8 cellular contexts compared by ENCODE assay signal in the genomic region with DNA sequence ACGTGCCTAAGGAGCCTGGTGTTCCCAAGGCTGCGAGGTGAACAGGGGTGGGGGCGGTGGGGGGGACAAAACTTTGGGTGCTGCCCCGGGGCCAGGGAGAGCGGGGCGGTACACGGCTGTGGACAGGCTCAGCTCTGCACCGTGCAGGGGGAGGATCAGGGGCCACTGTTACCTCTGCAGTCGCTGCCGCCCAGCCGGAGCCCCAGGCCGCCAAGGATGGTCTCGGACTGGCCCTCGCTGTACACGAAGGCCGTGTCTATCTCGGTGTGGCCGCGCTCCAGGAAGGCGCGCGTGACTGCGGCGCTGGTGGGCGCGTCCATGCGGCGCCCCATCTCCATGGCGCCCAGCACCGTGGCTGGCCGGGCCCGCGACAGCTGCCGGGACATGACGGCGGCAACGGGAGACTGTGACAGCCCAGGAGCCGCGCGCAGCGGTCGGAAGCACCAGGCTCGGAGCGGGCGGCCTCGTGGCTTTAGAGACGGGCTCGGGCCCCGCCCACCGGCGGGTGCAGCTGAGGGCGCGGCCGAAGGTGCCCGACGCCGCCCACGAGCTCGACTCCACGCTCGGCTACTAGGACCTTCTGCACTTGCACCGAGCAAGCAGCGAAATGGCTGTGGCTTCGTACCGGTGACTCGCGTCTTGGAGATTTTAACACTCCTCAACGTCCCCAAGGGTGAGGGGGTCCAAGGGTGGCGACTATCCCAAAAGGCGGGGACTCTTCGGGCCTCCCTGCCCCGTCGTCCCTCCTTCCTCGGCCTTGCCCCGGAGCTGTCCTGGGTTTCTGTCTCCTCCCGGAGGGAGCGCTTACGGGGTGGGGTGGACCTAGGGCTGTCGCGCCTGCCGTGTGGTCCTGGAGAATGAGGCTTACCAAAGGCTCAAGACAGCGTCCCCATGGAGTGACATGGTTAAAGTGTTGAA. TPM values are rescaled to one million over a fixed set of nuclear protein-coding genes. Genes with fewer than 3 reads are reported as not detected.
DNase-seq lines count a peak whose midpoint lies in the region; ATAC-seq and TF ChIP-seq lines count a peak whose summit lies in the region.
"Not testable (repeated sequence)": the region's sequence is repeated elsewhere in the genome, so short reads cannot be mapped to it uniquely, and the experiment has no call there.

A gene (minus strand): TSS at position 447 of the 918 bp plus-strand sequence. CDS start 61 bp downstream, at position 386.

- TF ChIP-seq POLR2A in IMR-90 (IDR thresholded peaks at IDR 0.05; ENCODE audit: low read depth, low read length): not testable (repeated sequence)

- not testable (repeated sequence) for H3K79me1 ChIP-seq in IMR-90 (ENCODE audit: low read depth in 1 of 2, low read length in 2 of 2); trophoblast cell (ENCODE audit: low read length)

- peak within 1 kb of the TSS; percentile 65 for H2AK9ac ChIP-seq in IMR-90 (replicated peaks; ENCODE audit: low read depth, low read length, poor library complexity)

- not testable (repeated sequence) for H3K4ac ChIP-seq in IMR-90 (ENCODE audit: low read depth, low read length); trophoblast cell (ENCODE audit: low read depth, low read length)

- H3K4me3 ChIP-seq in BE2C (ENCODE audit: low read depth, low read length) (peak within 1 kb of the TSS; percentile 48), IMR-90 (ENCODE audit: insufficient read depth, low read depth, low read length) (peak within 1 kb of the TSS; percentile 19; the same call in 1 of the 2 replicates), endodermal cell (ENCODE audit: low read length) (peak within 1 kb of the TSS; percentile 62), trophoblast cell (ENCODE audit: low read depth, low read length) (peak within 1 kb of the TSS; percentile 41)

- not testable (repeated sequence) for H3K79me2 ChIP-seq in trophoblast cell (ENCODE audit: control insufficient read depth, insufficient read depth, low read length, poor library complexity)

- not testable (repeated sequence) for H4K91ac ChIP-seq in IMR-90 (ENCODE audit: insufficient read depth, low read depth, low read length); trophoblast cell (ENCODE audit: low read depth, low read length)

- H2BK120ac ChIP-seq in IMR-90 (ENCODE audit: low read depth, low read length); trophoblast cell (ENCODE audit: insufficient read depth, low read length, poor library complexity): not testable (repeated sequence)

- not testable (repeated sequence) for H4K5ac ChIP-seq in IMR-90 (ENCODE audit: low read depth, low read length)

- H3K4me1 Mint-ChIP-seq in activated B cell treated with CpG ODN at 0.5 μM for 24 hours; activated naive CD4-positive, alpha-beta T cell treated with anti-CD3 and anti-CD28 coated beads, Interleukin-2, amount 50 U/mL, for 24 hours; endodermal cell; immature natural killer cell: not testable (repeated sequence)

- H3K4me1 ChIP-seq in BE2C; IMR-90 (ENCODE audit: control insufficient read depth, insufficient read depth, low read length); endodermal cell (ENCODE audit: control insufficient read depth, insufficient read depth, low read length); trophoblast cell (ENCODE audit: control insufficient read depth in 1 of 2, insufficient read depth in 2 of 2, low read length in 2 of 2): not testable (repeated sequence)

- peak within 1 kb of the TSS; percentile 87 for H2AFZ ChIP-seq in IMR-90 (replicated peaks; ENCODE audit: low read length, poor library complexity)
- H2AFZ ChIP-seq in trophoblast cell (ENCODE audit: insufficient read depth, low read length, poor library complexity): not testable (repeated sequence)

- H3K18ac ChIP-seq in IMR-90 (ENCODE audit: low read depth, low read length); trophoblast cell (ENCODE audit: low read length): not testable (repeated sequence)

- peak within 1 kb of the TSS; percentile 75 for H3K4me3 Mint-ChIP-seq in activated B cell treated with CpG ODN at 0.5 μM for 24 hours
- H3K4me3 Mint-ChIP-seq in activated naive CD4-positive, alpha-beta T cell treated with anti-CD3 and anti-CD28 coated beads, Interleukin-2, amount 50 U/mL, for 24 hours: peak within 1 kb of the TSS; percentile 74
- H3K4me3 Mint-ChIP-seq in endodermal cell: peak within 1 kb of the TSS; percentile 40
- H3K4me3 Mint-ChIP-seq in immature natural killer cell: peak within 1 kb of the TSS; percentile 20 to 71 (median 67)

- not testable (repeated sequence) for H3K27me3 ChIP-seq in BE2C; IMR-90 (ENCODE audit: control insufficient read depth, insufficient read depth, low read length); trophoblast cell (ENCODE audit: insufficient read depth, low read length)
- H3K27me3 ChIP-seq in endodermal cell (ENCODE audit: control insufficient read depth, insufficient read depth, low read length, poor library complexity, severe bottlenecking): peaks cover 28% of the 10 kb centered on the region

- not testable (repeated sequence) for H3K14ac ChIP-seq in IMR-90 (replicated peaks; ENCODE audit: low read depth, low read length); trophoblast cell (ENCODE audit: low read length)

- H3K27ac Mint-ChIP-seq in activated B cell treated with CpG ODN at 0.5 μM for 24 hours; activated naive CD4-positive, alpha-beta T cell treated with anti-CD3 and anti-CD28 coated beads, Interleukin-2, amount 50 U/mL, for 24 hours; endodermal cell: not testable (repeated sequence)
- H3K27ac Mint-ChIP-seq in immature natural killer cell: peak within 1 kb of the TSS in 1 of 6 donors; percentile 1

- H3K9me3 ChIP-seq in BE2C; IMR-90 (ENCODE audit: control insufficient read depth, insufficient read depth, low read length); trophoblast cell (ENCODE audit: insufficient read depth, low read depth, low read length): not testable (repeated sequence)
- peaks cover 20% of the 10 kb centered on the region for H3K9me3 ChIP-seq in endodermal cell (ENCODE audit: control insufficient read depth, low read length)

- not testable (repeated sequence) for H4K20me1 ChIP-seq in IMR-90 (ENCODE audit: insufficient read depth, low read length)

- H2BK12ac ChIP-seq in trophoblast cell (ENCODE audit: low read length): not testable (repeated sequence)

- H3K9ac ChIP-seq in IMR-90 (ENCODE audit: low read depth, low read length); endodermal cell (ENCODE audit: extremely low read depth, low read length, poor library complexity, severe bottlenecking); trophoblast cell (ENCODE audit: low read length): not testable (repeated sequence)

- CTCF ChIA-PET in IMR-90 (lab: Yijun Ruan, JAX); activated B cell treated with CpG ODN at 0.5 μM for 24 hours (lab: Charles Lee): not testable (repeated sequence)

- not testable (repeated sequence) for H2BK5ac ChIP-seq in IMR-90 (ENCODE audit: low read depth, low read length, poor library complexity, severe bottlenecking); trophoblast cell (ENCODE audit: low read depth, low read length, poor library complexity)

- H3K36me3 Mint-ChIP-seq in activated B cell treated with CpG ODN at 0.5 μM for 24 hours (ENCODE audit: low read depth); activated naive CD4-positive, alpha-beta T cell treated with anti-CD3 and anti-CD28 coated beads, Interleukin-2, amount 50 U/mL, for 24 hours; endodermal cell (ENCODE audit: low read depth); immature natural killer cell: not testable (repeated sequence)

- not testable (repeated sequence) for H3K9me1 ChIP-seq in IMR-90 (ENCODE audit: insufficient read depth, low read length)

- dilution Hi-C loops in IMR-90 (cut with HindIII; ENCODE audit: low sequenced_read_pairs, unreplicated experiment): not testable (repeated sequence)

- intact Hi-C loops in IMR-90 (cut with micrococcal nuclease); activated B cell treated with CpG ODN at 0.5 μM for 24 hours (cut with micrococcal nuclease): not testable (repeated sequence)

- peak; percentile 68 for DNase-seq in BE2C
- not testable (repeated sequence) for DNase-seq in IMR-90
- DNase-seq in activated B cell treated with CpG ODN at 0.5 μM for 24 hours: peak; percentile 53
- peak; percentile 82 for DNase-seq in endodermal cell
- peak; percentile 24 to 48 (median 40) for DNase-seq in immature natural killer cell
- peak in 1 of 2 donors; percentile 39 for DNase-seq in trophoblast cell
- DNase-seq in stimulated activated CD8-positive, alpha-beta memory T cell treated with anti-CD3 and anti-CD28 coated beads, Interleukin-7, amount 100 ng/mL, for 24 hours (ENCODE audit: low read depth): peak; percentile 52

- TF ChIP-seq RAD21 in IMR-90 (IDR thresholded peaks at IDR 0.05; ENCODE audit: low read length): not testable (repeated sequence)

- POLR2A ChIA-PET in IMR-90 (lab: Charles Lee; ENCODE audit: unreplicated experiment); activated B cell treated with CpG ODN at 0.5 μM for 24 hours (lab: Charles Lee): not testable (repeated sequence)

- in situ Hi-C loops in IMR-90 (cut with MboI; ENCODE audit: low sequenced_read_pairs): not testable (repeated sequence)

- WGBS in IMR-90 (ENCODE audit: extremely low coverage in 2 of 2, insufficient read length in 1 of 2), 2 experiments: 58% methylated on average over 16 of the region's 82 CpGs; no CpG with 5 or more reads in 1 of the 2 experiments
- 28 to 34% methylated on average over 40 to 61 of the region's 82 CpGs for WGBS in endodermal cell (ENCODE audit: insufficient coverage in 1 of 2, insufficient read length in 1 of 2), 2 experiments
- no CpG with 5 or more reads among the region's 82 CpGs for WGBS in trophoblast cell (ENCODE audit: extremely low coverage, insufficient coverage, insufficient read length)

- not testable (repeated sequence) for H3K27ac ChIP-seq in IMR-90 (ENCODE audit: insufficient read depth, low read length); endodermal cell (ENCODE audit: low read depth, low read length); trophoblast cell (ENCODE audit: low read depth, low read length)

- BruUV-seq in IMR-90 (replicated peaks; lab: Mats Ljungman, UMichigan): not testable (repeated sequence)

- not testable (repeated sequence) for TF ChIP-seq CTCF in BE2C (IDR thresholded peaks at IDR 0.05; ENCODE audit: low read depth, low read length); IMR-90 (conservative IDR thresholded peaks at IDR 0.05; ENCODE audit: low read depth, low read length); activated B cell treated with CpG ODN at 0.5 μM for 24 hours (IDR thresholded peaks at IDR 0.05); endodermal cell (conservative IDR thresholded peaks at IDR 0.05)

- H3K36me3 ChIP-seq in BE2C; IMR-90 (ENCODE audit: control insufficient read depth, insufficient read depth, low read length); endodermal cell (ENCODE audit: control insufficient read depth, insufficient read depth, low read length); trophoblast cell (ENCODE audit: control insufficient read depth in 1 of 2, insufficient read depth in 2 of 2, low read length in 2 of 2): not testable (repeated sequence)

- H2AK5ac ChIP-seq in IMR-90 (ENCODE audit: low read depth, low read length); trophoblast cell (ENCODE audit: low read length): not testable (repeated sequence)

- H4K12ac ChIP-seq in trophoblast cell (ENCODE audit: low read depth, low read length): not testable (repeated sequence)

- H4K8ac ChIP-seq in IMR-90 (ENCODE audit: low read depth in 2 of 2, low read length in 2 of 2); trophoblast cell (ENCODE audit: low read depth, low read length): not testable (repeated sequence)

- H3K23ac ChIP-seq in IMR-90 (ENCODE audit: low read depth, low read length): peak within 1 kb of the TSS; percentile 6; the same call in 1 of the 2 replicates
- not testable (repeated sequence) for H3K23ac ChIP-seq in trophoblast cell (ENCODE audit: low read length)

- H2BK20ac ChIP-seq in IMR-90 (ENCODE audit: low read depth, low read length): not testable (repeated sequence)

- not testable (repeated sequence) for H3K9me3 Mint-ChIP-seq in activated B cell treated with CpG ODN at 0.5 μM for 24 hours; activated naive CD4-positive, alpha-beta T cell treated with anti-CD3 and anti-CD28 coated beads, Interleukin-2, amount 50 U/mL, for 24 hours; immature natural killer cell
- H3K9me3 Mint-ChIP-seq in endodermal cell: peaks cover 13% of the 10 kb centered on the region

- H3K56ac ChIP-seq in IMR-90 (ENCODE audit: extremely low read depth, insufficient read depth, low read length): not testable (repeated sequence)

- peak; percentile 82 for ATAC-seq in IMR-90 (ENCODE audit: low read depth)
- peak; percentile 99 for ATAC-seq in activated B cell treated with CpG ODN at 0.5 μM for 24 hours (ENCODE audit: low read depth)

- not testable (repeated sequence) for H2BK15ac ChIP-seq in IMR-90 (ENCODE audit: low read depth, low read length)

- peak within 1 kb of the TSS; percentile 89 for H3K4me2 ChIP-seq in IMR-90 (ENCODE audit: low read depth, low read length)
- peak within 1 kb of the TSS; percentile 61 for H3K4me2 ChIP-seq in trophoblast cell (ENCODE audit: low read length)

- H3K27me3 Mint-ChIP-seq in activated B cell treated with CpG ODN at 0.5 μM for 24 hours (peaks cover 15% of the 10 kb centered on the region), endodermal cell (ENCODE audit: insufficient read depth) (peaks cover 40% of the 10 kb centered on the region)
- H3K27me3 Mint-ChIP-seq in activated naive CD4-positive, alpha-beta T cell treated with anti-CD3 and anti-CD28 coated beads, Interleukin-2, amount 50 U/mL, for 24 hours; immature natural killer cell (ENCODE audit: low read depth in 3 of 3): not testable (repeated sequence)

RNA-seq across cellular contexts. Expression of the gene that starts here (rescaled TPM):
- polyA plus RNA-seq in BE2C (2012; ENCODE audit: insufficient read depth, insufficient read length, low read depth): not detected
- total RNA-seq in IMR-90 (2012; rRNA removed): under 0.01 and 0.18 TPM in 2 replicates
- 0.62 and 0.66 TPM in 2 replicates for polyA plus RNA-seq in IMR-90 (2012; rRNA removed)
- polyA plus RNA-seq in IMR-90 (2012; cell fraction: cytosol; rRNA removed): 0.11 and 0.36 TPM in 2 replicates
- 5.2 and 12.1 TPM in 2 replicates for polyA plus RNA-seq in IMR-90 (2012; cell fraction: nucleus; rRNA removed; ENCODE audit: low replicate concordance)
- 0.61 and 0.80 TPM in 2 replicates for total RNA-seq in activated B cell treated with CpG ODN at 0.5 μM for 24 hours
- total RNA-seq in endodermal cell: 1 to 10 TPM in 1 of 2 donors, under 1 TPM in 1; 0.92 to 2.0 TPM
- polyA plus RNA-seq in endodermal cell (2013, experiment 1 of 2): 0.85 TPM
- polyA plus RNA-seq in endodermal cell (2013, experiment 2 of 2): 1.2 TPM
- polyA plus RNA-seq in immature natural killer cell: not detected
- polyA plus RNA-seq in trophoblast cell (2013): 0.40 TPM in 2 replicates

Comparison
In these comparisons a context has a peak if more than half of its experiments do, and no peak if none do; other contexts are left out.
1. Peak in DNase-seq and ATAC-seq in activated B cell treated with CpG ODN at 0.5 μM for 24 hours; RNA of the gene not detected or under 1 TPM.
2. Peak in DNase-seq in immature natural killer cell; RNA of the gene not detected or under 1 TPM.